In the genomic region with DNA sequence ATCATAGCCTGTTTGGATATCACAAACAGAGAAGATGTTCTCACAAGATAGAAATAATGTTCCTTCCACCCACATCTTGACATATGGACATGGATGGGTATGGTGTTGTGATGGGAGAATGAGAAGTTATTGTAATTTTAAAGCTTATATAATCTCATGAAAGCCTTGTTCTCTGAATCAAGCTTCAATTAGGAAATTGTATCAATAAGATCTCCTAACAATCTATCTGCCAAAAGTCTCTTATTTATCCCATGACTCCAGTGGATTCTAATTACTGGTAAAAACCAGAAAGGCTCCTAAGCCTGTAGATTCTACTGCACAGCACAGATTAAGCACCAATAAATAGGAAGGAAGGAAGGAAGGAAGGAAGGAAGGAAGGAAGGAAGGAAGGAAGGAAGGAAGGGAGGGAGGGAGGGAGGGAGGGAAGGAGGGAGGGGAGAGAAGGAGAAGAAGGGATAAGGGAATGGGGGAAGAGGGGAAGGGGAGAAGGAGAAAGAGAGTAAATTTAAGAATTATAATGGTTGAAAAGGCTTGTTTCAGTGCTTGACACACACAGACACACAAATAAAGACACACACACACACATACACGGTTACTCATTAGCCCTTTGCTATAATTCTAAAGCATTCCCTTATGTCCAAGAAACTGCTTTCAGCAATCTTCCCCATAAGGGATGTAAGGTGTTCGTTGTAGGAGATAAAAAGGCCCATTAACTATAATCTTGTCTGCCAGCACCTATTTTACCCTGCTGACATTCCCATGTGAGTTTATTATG, we compare ENCODE assay signal across 22 cellular contexts.
"Had no signal": no experiment of that assay in that cellular context is flagged by ENCODE, and none has a peak within 500 bp of the region (broad histone marks: within the 10 kb centered on the region; RNA-seq: fewer than 3 reads in every experiment).

No MANE protein-coding gene starts in this region.

- H3K36me3 ChIP-seq: esophagus muscularis mucosa, gastroesophageal sphincter, heart left ventricle, lower lobe of right lung had no signal

- H3K4me3 ChIP-seq: coronary artery, dorsolateral prefrontal cortex, esophagus muscularis mucosa, gastroesophageal sphincter, heart left ventricle, hepatocyte, lower lobe of right lung, mucosa of descending colon had no signal

- H3K4me2 ChIP-seq: hepatocyte had no signal

- H3K9me3 ChIP-seq: esophagus muscularis mucosa, gastroesophageal sphincter, heart left ventricle, lower lobe of right lung, mucosa of descending colon had no signal

- H3K4me1 ChIP-seq: esophagus muscularis mucosa, foreskin keratinocyte, gastroesophageal sphincter, heart left ventricle, lower lobe of right lung had no signal

- H3K36me3 Mint-ChIP-seq: immature natural killer cell, mesothelial cell of epicardium had no signal

- H3K79me2 ChIP-seq: hepatocyte had no signal

- H3K4me3 Mint-ChIP-seq: immature natural killer cell, mesothelial cell of epicardium had no signal

- H3K27me3 ChIP-seq: dorsolateral prefrontal cortex, esophagus muscularis mucosa, foreskin keratinocyte, gastroesophageal sphincter, heart left ventricle, hepatocyte had no signal

- DNase-seq: dermis blood vessel endothelial cell; dorsolateral prefrontal cortex; effector CD4-positive, alpha-beta T cell; effector memory CD4-positive, alpha-beta T cell; foreskin keratinocyte; heart left ventricle; hypothalamus; immature natural killer cell; islet precursor cell; kidney; kidney glomerular epithelial cell; left colon; left ventricle myocardium superior; lower lobe of right lung; mesenchymal stem cell; mucosa of descending colon had no signal

- H3K4me1 Mint-ChIP-seq: immature natural killer cell, mesothelial cell of epicardium had no signal

- H2AFZ ChIP-seq: hepatocyte had no signal

- ATAC-seq: foreskin keratinocyte, gastroesophageal sphincter, heart left ventricle, left colon, left lobe of liver, left ventricle myocardium superior, lower lobe of right lung, mucosa of descending colon had no signal

- H3K27ac ChIP-seq: coronary artery, esophagus muscularis mucosa, foreskin keratinocyte, gastroesophageal sphincter, heart left ventricle, hepatocyte, lower lobe of right lung had no signal

- H3K27ac Mint-ChIP-seq: immature natural killer cell, mesothelial cell of epicardium had no signal
